In the genomic region with DNA sequence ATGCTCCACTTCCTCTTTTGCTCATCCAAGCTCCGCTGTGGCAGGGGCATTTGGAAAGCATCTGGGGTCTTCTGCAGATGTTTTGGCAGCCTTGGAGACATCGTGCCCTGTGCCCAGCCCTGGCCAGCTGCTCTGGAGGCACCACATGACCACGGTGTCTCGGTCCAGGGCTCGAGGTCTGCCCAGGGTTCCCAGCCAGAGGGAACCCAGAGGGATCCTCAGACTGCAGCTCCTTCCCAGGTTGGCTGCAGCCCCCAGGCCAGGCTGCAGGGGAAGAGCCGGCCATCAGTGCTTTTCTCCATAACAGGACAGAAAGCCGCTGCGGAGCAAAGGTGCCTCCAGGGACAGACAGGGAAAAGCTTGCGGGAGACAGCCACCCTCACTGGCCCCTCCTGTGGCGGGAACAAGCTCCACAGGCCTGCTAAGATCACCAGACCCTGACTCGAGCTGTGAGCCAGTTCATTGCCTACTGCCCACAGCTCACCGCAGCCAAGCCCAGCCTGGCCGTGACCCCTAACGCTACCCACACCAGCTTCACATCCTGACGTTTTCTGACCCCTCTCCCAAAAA, we compare ENCODE assay signal across 14 cellular contexts.
A peak's percentile ranks its signal among the peaks of the same experiment; 100 is the strongest.
DNase-seq lines count a peak whose midpoint lies in the region; ATAC-seq and TF ChIP-seq lines count a peak whose summit lies in the region.
"Had no signal": no experiment of that assay in that cellular context is flagged by ENCODE, and none has a peak within 500 bp of the region (broad histone marks: within the 10 kb centered on the region; RNA-seq: fewer than 3 reads in every experiment).

No MANE protein-coding gene starts in this region.

- no peak for TF ChIP-seq CTCF in GM23338 (conservative IDR thresholded peaks at IDR 0.05; ENCODE audit: low read depth in 2 of 2)
- TF ChIP-seq CTCF in glutamatergic neuron (IDR thresholded peaks at IDR 0.05; ENCODE audit: partially characterized antibody, unreplicated experiment): no peak

- H3K27me3 ChIP-seq in GM23338 (ENCODE audit: insufficient read depth): no peaks in the 10 kb centered on the region
- H3K27me3 ChIP-seq: right atrium auricular region had no signal

- H3K4me3 Mint-ChIP-seq in GM23338 (no peak overlapping the region), glutamatergic neuron (ENCODE audit: unreplicated experiment) (no peak overlapping the region)
- H3K4me3 Mint-ChIP-seq: activated CD4-positive, alpha-beta T cell treated with anti-CD3 and anti-CD28 coated beads, Interleukin-2, amount 10 ng/mL, durations not matched to agents 24 days and 14 days; T-cell had no signal

- DNase-seq in GM23338 (ENCODE audit: low spot score) (peak; percentile 69), NOMO-1 treated with DMSO at 0.1 percent for 48 hours (lab: John Stamatoyannopoulos, UW; ENCODE audit: unreplicated experiment) (peak; percentile 30), glutamatergic neuron (peak; percentile 69), renal cortical epithelial cell (ENCODE audit: low read depth) (peak; percentile 79), superior temporal gyrus (ENCODE audit: extremely low spot score) (no peak)
- DNase-seq: activated CD4-positive, alpha-beta T cell treated with anti-CD3 and anti-CD28 coated beads, Interleukin-2, amount 10 ng/mL, durations not matched to agents 24 days and 14 days; erythroblast; NCI-H187 treated with DMSO at 0.1 percent for 48 hours; T-cell had no signal

- H3K4me3 ChIP-seq in GM23338: no peak overlapping the region
- H3K4me3 ChIP-seq: HAP-1, mucosa of descending colon, right atrium auricular region had no signal

- peaks cover 5% of the 10 kb centered on the region for H3K4me1 ChIP-seq in GM23338 (ENCODE audit: insufficient read depth)
- H3K4me1 ChIP-seq: HAP-1 had no signal

- peaks cover 23% of the 10 kb centered on the region for H3K4me1 Mint-ChIP-seq in GM23338
- H3K4me1 Mint-ChIP-seq in glutamatergic neuron (ENCODE audit: low read depth, unreplicated experiment): peaks cover 11% of the 10 kb centered on the region

- no peaks in the 10 kb centered on the region for H3K79me2 ChIP-seq in GM23338 (replicated peaks; ENCODE audit: insufficient read depth)

- peaks cover 6% of the 10 kb centered on the region; the same call in 1 of the 2 replicates for H3K9me2 ChIP-seq in GM23338 (ENCODE audit: insufficient read depth)

- H4K20me1 ChIP-seq in GM23338 (replicated peaks; ENCODE audit: insufficient read depth): no peaks in the 10 kb centered on the region

- H3K27me3 Mint-ChIP-seq in GM23338 (ENCODE audit: insufficient read depth, low read depth, poor library complexity): peaks cover 23% of the 10 kb centered on the region
- peaks cover 2% of the 10 kb centered on the region for H3K27me3 Mint-ChIP-seq in glutamatergic neuron (ENCODE audit: unreplicated experiment)
- H3K27me3 Mint-ChIP-seq: activated CD4-positive, alpha-beta T cell treated with anti-CD3 and anti-CD28 coated beads, Interleukin-2, amount 10 ng/mL, durations not matched to agents 24 days and 14 days had no signal

- H3K27ac ChIP-seq in GM23338 (ENCODE audit: low read depth): no peak overlapping the region
- H3K27ac ChIP-seq: right atrium auricular region had no signal

- no peaks in the 10 kb centered on the region for H3F3A ChIP-seq in GM23338 (replicated peaks; ENCODE audit: low read depth)

- H3K4me2 ChIP-seq in GM23338: no peak overlapping the region

- H3K36me3 Mint-ChIP-seq in GM23338 (ENCODE audit: low read depth): no peaks in the 10 kb centered on the region
- H3K36me3 Mint-ChIP-seq in glutamatergic neuron (ENCODE audit: unreplicated experiment): peaks cover 1% of the 10 kb centered on the region
- H3K36me3 Mint-ChIP-seq: T-cell had no signal

- peak; percentile 74 for ATAC-seq in GM23338
- no peak for ATAC-seq in HG03378 (IDR thresholded peaks at IDR 0.05; ENCODE audit: unreplicated experiment)
- no peak for ATAC-seq in HG03108 (IDR thresholded peaks at IDR 0.05; ENCODE audit: unreplicated experiment)
- ATAC-seq: mucosa of descending colon, T-cell had no signal

- H3K36me3 ChIP-seq in GM23338 (ENCODE audit: insufficient read depth): no peaks in the 10 kb centered on the region; the same call in 1 of the 2 replicates
- H3K36me3 ChIP-seq: HAP-1, right atrium auricular region had no signal

- peak overlapping the region; percentile 83 for H2AFZ ChIP-seq in GM23338

- H3K9me3 Mint-ChIP-seq in GM23338 (no peaks in the 10 kb centered on the region; the same call in 1 of the 3 replicates), glutamatergic neuron (ENCODE audit: unreplicated experiment) (peaks cover 5% of the 10 kb centered on the region)
- H3K9me3 Mint-ChIP-seq: T-cell had no signal

- H3K27ac Mint-ChIP-seq in GM23338: no peak overlapping the region
- no peak overlapping the region for H3K27ac Mint-ChIP-seq in glutamatergic neuron (ENCODE audit: unreplicated experiment)
- H3K27ac Mint-ChIP-seq: activated CD4-positive, alpha-beta T cell treated with anti-CD3 and anti-CD28 coated beads, Interleukin-2, amount 10 ng/mL, durations not matched to agents 24 days and 14 days; T-cell had no signal

TF ChIP-seq in GM23338, 12 proteins besides CTCF, POLR2A, EP300 and RAD21 (continues in another document):
- TF ChIP-seq POLR2AphosphoS5 (IDR thresholded peaks at IDR 0.05; ENCODE audit: low read depth) (no peak), CREB1 (CRISPR knock-in tag; IDR thresholded peaks at IDR 0.05; ENCODE audit: low read depth) (no peak), STAT1 (IDR thresholded peaks at IDR 0.05; ENCODE audit: unreplicated experiment) (no peak), ZNF114 (CRISPR knock-in tag; IDR thresholded peaks at IDR 0.05) (no peak), NANOG (IDR thresholded peaks at IDR 0.05; ENCODE audit: borderline replicate concordance) (no peak)
- TF ChIP-seq, protein P1, sequence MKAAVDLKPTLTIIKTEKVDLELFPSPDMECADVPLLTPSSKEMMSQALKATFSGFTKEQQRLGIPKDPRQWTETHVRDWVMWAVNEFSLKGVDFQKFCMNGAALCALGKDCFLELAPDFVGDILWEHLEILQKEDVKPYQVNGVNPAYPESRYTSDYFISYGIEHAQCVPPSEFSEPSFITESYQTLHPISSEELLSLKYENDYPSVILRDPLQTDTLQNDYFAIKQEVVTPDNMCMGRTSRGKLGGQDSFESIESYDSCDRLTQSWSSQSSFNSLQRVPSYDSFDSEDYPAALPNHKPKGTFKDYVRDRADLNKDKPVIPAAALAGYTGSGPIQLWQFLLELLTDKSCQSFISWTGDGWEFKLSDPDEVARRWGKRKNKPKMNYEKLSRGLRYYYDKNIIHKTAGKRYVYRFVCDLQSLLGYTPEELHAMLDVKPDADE (IDR thresholded peaks at IDR 0.05): no peak
- TF ChIP-seq, protein P2, sequence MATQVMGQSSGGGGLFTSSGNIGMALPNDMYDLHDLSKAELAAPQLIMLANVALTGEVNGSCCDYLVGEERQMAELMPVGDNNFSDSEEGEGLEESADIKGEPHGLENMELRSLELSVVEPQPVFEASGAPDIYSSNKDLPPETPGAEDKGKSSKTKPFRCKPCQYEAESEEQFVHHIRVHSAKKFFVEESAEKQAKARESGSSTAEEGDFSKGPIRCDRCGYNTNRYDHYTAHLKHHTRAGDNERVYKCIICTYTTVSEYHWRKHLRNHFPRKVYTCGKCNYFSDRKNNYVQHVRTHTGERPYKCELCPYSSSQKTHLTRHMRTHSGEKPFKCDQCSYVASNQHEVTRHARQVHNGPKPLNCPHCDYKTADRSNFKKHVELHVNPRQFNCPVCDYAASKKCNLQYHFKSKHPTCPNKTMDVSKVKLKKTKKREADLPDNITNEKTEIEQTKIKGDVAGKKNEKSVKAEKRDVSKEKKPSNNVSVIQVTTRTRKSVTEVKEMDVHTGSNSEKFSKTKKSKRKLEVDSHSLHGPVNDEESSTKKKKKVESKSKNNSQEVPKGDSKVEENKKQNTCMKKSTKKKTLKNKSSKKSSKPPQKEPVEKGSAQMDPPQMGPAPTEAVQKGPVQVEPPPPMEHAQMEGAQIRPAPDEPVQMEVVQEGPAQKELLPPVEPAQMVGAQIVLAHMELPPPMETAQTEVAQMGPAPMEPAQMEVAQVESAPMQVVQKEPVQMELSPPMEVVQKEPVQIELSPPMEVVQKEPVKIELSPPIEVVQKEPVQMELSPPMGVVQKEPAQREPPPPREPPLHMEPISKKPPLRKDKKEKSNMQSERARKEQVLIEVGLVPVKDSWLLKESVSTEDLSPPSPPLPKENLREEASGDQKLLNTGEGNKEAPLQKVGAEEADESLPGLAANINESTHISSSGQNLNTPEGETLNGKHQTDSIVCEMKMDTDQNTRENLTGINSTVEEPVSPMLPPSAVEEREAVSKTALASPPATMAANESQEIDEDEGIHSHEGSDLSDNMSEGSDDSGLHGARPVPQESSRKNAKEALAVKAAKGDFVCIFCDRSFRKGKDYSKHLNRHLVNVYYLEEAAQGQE (IDR thresholded peaks at IDR 0.05; ENCODE audit: unreplicated experiment): no peak
